1 cellular context compared by ENCODE assay signal in genomic region chr1:155189926-155190325, GRCh38. TPM values are rescaled to one million over a fixed set of nuclear protein-coding genes. Genes with fewer than 3 reads are reported as not detected.
"Had no signal": no experiment of that assay in that cellular context is flagged by ENCODE, and none has a peak within 500 bp of the region (broad histone marks: within the 10 kb centered on the region; RNA-seq: fewer than 3 reads in every experiment).

No MANE protein-coding gene starts in this region.

RNA-seq across cellular contexts. Expression of gene TRIM46, which starts 16.3 kb away (rescaled TPM):
- total RNA-seq: ascending aorta had no signal
